9 cellular contexts compared by ENCODE assay signal in genomic region chr14:49581209-49581960, GRCh38. TPM values are rescaled to one million over a fixed set of nuclear protein-coding genes. Genes with fewer than 3 reads are reported as not detected.
DNase-seq lines count a peak whose midpoint lies in the region; ATAC-seq and TF ChIP-seq lines count a peak whose summit lies in the region.
"Had no signal": no experiment of that assay in that cellular context is flagged by ENCODE, and none has a peak within 500 bp of the region (broad histone marks: within the 10 kb centered on the region; RNA-seq: fewer than 3 reads in every experiment).

No MANE protein-coding gene starts in this region.

- CTCF ChIA-PET in activated CD8-positive, alpha-beta memory T cell treated with anti-CD3 and anti-CD28 coated beads, Interleukin-2, amount 10 ng/mL, durations not matched to agents 7 days and 5 days (lab: Charles Lee), result interaction anchor here (0.9 kb wide), 1 partner anchor 120 kb away, joined by 3 read pairs; no protein-coding TSS in a partner anchor

- no peak overlapping the region for H3K4me3 ChIP-seq in adrenal gland
- H3K4me3 ChIP-seq: heart left ventricle, sigmoid colon had no signal

- peak overlapping the region; percentile 27 for H3K27ac Mint-ChIP-seq in activated CD8-positive, alpha-beta memory T cell treated with anti-CD3 and anti-CD28 coated beads, Interleukin-2, amount 10 ng/mL, durations not matched to agents 7 days and 5 days
- peak overlapping the region; percentile 22 to 80 (median 66) for H3K27ac Mint-ChIP-seq in naive thymus-derived CD8-positive, alpha-beta T cell

- no peak for ATAC-seq in activated CD8-positive, alpha-beta memory T cell treated with anti-CD3 and anti-CD28 coated beads, Interleukin-2, amount 10 ng/mL, durations not matched to agents 7 days and 5 days
- no peak for ATAC-seq in naive thymus-derived CD8-positive, alpha-beta T cell
- no peak for ATAC-seq in HG02840 (IDR thresholded peaks at IDR 0.05; ENCODE audit: low FRiP score, unreplicated experiment)
- ATAC-seq: heart left ventricle had no signal

- no peaks in the 10 kb centered on the region for H3K9me3 Mint-ChIP-seq in activated CD8-positive, alpha-beta memory T cell treated with anti-CD3 and anti-CD28 coated beads, Interleukin-2, amount 10 ng/mL, durations not matched to agents 7 days and 5 days (ENCODE audit: low read depth)
- H3K9me3 Mint-ChIP-seq in naive thymus-derived CD8-positive, alpha-beta T cell, result peaks cover 0 to 2% (median 0%) of the 10 kb centered on the region in 9 donors

- intact Hi-C loops in adrenal gland (cut with DNase I), result no loop called here

- POLR2A ChIA-PET in naive thymus-derived CD8-positive, alpha-beta T cell (lab: Charles Lee), result interaction anchor here (0.6 to 0.9 kb wide), 4 partner anchors 8 to 111 kb away, joined by 3 to 12 read pairs (median 3); no protein-coding TSS in a partner anchor

- H3K36me3 Mint-ChIP-seq in activated CD8-positive, alpha-beta memory T cell treated with anti-CD3 and anti-CD28 coated beads, Interleukin-2, amount 10 ng/mL, durations not matched to agents 7 days and 5 days, result peaks cover 73% of the 10 kb centered on the region
- H3K36me3 Mint-ChIP-seq in naive thymus-derived CD8-positive, alpha-beta T cell, result peaks cover 5 to 70% (median 29%) of the 10 kb centered on the region in 3 donors

- peak; percentile 6; the same call in 1 of the 2 replicates for TF ChIP-seq POLR2A in Raji (IDR thresholded peaks at IDR 0.05; ENCODE audit: insufficient read depth, low read depth, low read length)
- TF ChIP-seq POLR2A in adrenal gland (IDR thresholded peaks at IDR 0.05), result no peak

- H3K4me3 Mint-ChIP-seq in activated CD8-positive, alpha-beta memory T cell treated with anti-CD3 and anti-CD28 coated beads, Interleukin-2, amount 10 ng/mL, durations not matched to agents 7 days and 5 days, result no peak overlapping the region
- H3K4me3 Mint-ChIP-seq in naive thymus-derived CD8-positive, alpha-beta T cell, result peak overlapping the region in 6 of 10 donors; percentile 2 to 92 (median 38)

- 72 to 97% (median 74%) methylated on average over 8 of the region's 8 CpGs for WGBS in adrenal gland, 4 donors

- H3K4me1 ChIP-seq in adrenal gland (replicated peaks in 1 of 2), result peaks cover 13 to 39% of the 10 kb centered on the region in 2 donors

- no peak for TF ChIP-seq CTCF in adrenal gland (IDR thresholded peaks at IDR 0.05)

- peaks cover 0 to 22% of the 10 kb centered on the region in 2 donors for H3K36me3 ChIP-seq in adrenal gland (replicated peaks in 1 of 2)

- H3K27ac ChIP-seq in adrenal gland, result no peak overlapping the region
- H3K27ac ChIP-seq: heart left ventricle, sigmoid colon had no signal

- DNase-seq in activated CD8-positive, alpha-beta memory T cell treated with anti-CD3 and anti-CD28 coated beads, Interleukin-2, amount 10 ng/mL, durations not matched to agents 7 days and 5 days, result no peak
- DNase-seq in activated CD8-positive, alpha-beta memory T cell treated with anti-CD3 and anti-CD28 coated beads, Interleukin-2, amount 50 U/mL, for 48 hours, result no peak
- no peak for DNase-seq in naive thymus-derived CD8-positive, alpha-beta T cell
- DNase-seq in adrenal gland, result no peak
- DNase-seq: heart left ventricle, NCI-H1694, sigmoid colon had no signal

- no peaks in the 10 kb centered on the region for H3K27me3 ChIP-seq in adrenal gland
- H3K27me3 ChIP-seq: heart left ventricle, sigmoid colon had no signal

- H3K27me3 Mint-ChIP-seq in activated CD8-positive, alpha-beta memory T cell treated with anti-CD3 and anti-CD28 coated beads, Interleukin-2, amount 10 ng/mL, durations not matched to agents 7 days and 5 days, result no peaks in the 10 kb centered on the region
- H3K27me3 Mint-ChIP-seq in naive thymus-derived CD8-positive, alpha-beta T cell, result peaks cover 0 to 6% (median 0%) of the 10 kb centered on the region in 5 donors

- H3K4me1 Mint-ChIP-seq in activated CD8-positive, alpha-beta memory T cell treated with anti-CD3 and anti-CD28 coated beads, Interleukin-2, amount 10 ng/mL, durations not matched to agents 7 days and 5 days, result peaks cover 45% of the 10 kb centered on the region
- peaks cover 32 to 83% (median 73%) of the 10 kb centered on the region in 4 donors for H3K4me1 Mint-ChIP-seq in naive thymus-derived CD8-positive, alpha-beta T cell

- no peaks in the 10 kb centered on the region for H3K9me3 ChIP-seq in adrenal gland (replicated peaks in 1 of 3)
- H3K9me3 ChIP-seq: heart left ventricle, sigmoid colon had no signal

RNA-seq across cellular contexts. Expression of gene RPS29, which starts 4.8 kb away (rescaled TPM):
- total RNA-seq in activated CD8-positive, alpha-beta memory T cell treated with anti-CD3 and anti-CD28 coated beads, Interleukin-2, amount 10 ng/mL, durations not matched to agents 7 days and 5 days, result 1,000 to 10,000 TPM; 1,378 to 1,419 TPM
- 1,000 to 10,000 TPM; 2,453 to 3,084 TPM for total RNA-seq in naive thymus-derived CD8-positive, alpha-beta T cell
- polyA plus RNA-seq in naive thymus-derived CD8-positive, alpha-beta T cell, result over 10,000 TPM; 11,853 to 13,490 (median 12,998) TPM
- total RNA-seq in adrenal gland, result 1,000 to 10,000 TPM; 1,022 to 6,627 (median 1,416) TPM
- 1,000 to 10,000 TPM in 2 of 3 donors, 100 to 1,000 TPM in 1; 922 to 1,466 (median 1,304) TPM for polyA plus RNA-seq in adrenal gland

RNA-seq across cellular contexts. Expression of gene LRR1, which starts 17.4 kb away (rescaled TPM):
- total RNA-seq in activated CD8-positive, alpha-beta memory T cell treated with anti-CD3 and anti-CD28 coated beads, Interleukin-2, amount 10 ng/mL, durations not matched to agents 7 days and 5 days, result 10 to 100 TPM; 64.4 to 71.3 TPM
- total RNA-seq in naive thymus-derived CD8-positive, alpha-beta T cell, result 10 to 100 TPM; 12.1 to 12.9 TPM
- 10 to 100 TPM in 1 of 3 donors, 1 to 10 TPM in 2; 8.5 to 10.4 (median 8.9) TPM for polyA plus RNA-seq in naive thymus-derived CD8-positive, alpha-beta T cell
- total RNA-seq in adrenal gland, result 10 to 100 TPM in 4 of 8 donors, 1 to 10 TPM in 4; 7.4 to 20.9 (median 10.1) TPM
- 10 to 100 TPM in 1 of 3 donors, 1 to 10 TPM in 2; 4.7 to 10.3 (median 5.7) TPM for polyA plus RNA-seq in adrenal gland

RNA-seq across cellular contexts. Expression of gene RPL36AL, which starts 39.0 kb away (rescaled TPM):
- total RNA-seq in activated CD8-positive, alpha-beta memory T cell treated with anti-CD3 and anti-CD28 coated beads, Interleukin-2, amount 10 ng/mL, durations not matched to agents 7 days and 5 days, result 100 to 1,000 TPM; 245 to 248 TPM
- total RNA-seq in naive thymus-derived CD8-positive, alpha-beta T cell, result 100 to 1,000 TPM; 259 to 268 TPM
- 100 to 1,000 TPM; 489 to 628 (median 623) TPM for polyA plus RNA-seq in naive thymus-derived CD8-positive, alpha-beta T cell
- total RNA-seq in adrenal gland, result 100 to 1,000 TPM; 191 to 362 (median 258) TPM
- polyA plus RNA-seq in adrenal gland, result 100 to 1,000 TPM; 248 to 705 (median 567) TPM

RNA-seq across cellular contexts. Expression of gene MGAT2, which starts 39.2 kb away (rescaled TPM):
- 10 to 100 TPM; 68.4 to 75.9 TPM for total RNA-seq in activated CD8-positive, alpha-beta memory T cell treated with anti-CD3 and anti-CD28 coated beads, Interleukin-2, amount 10 ng/mL, durations not matched to agents 7 days and 5 days
- total RNA-seq in naive thymus-derived CD8-positive, alpha-beta T cell, result 10 to 100 TPM; 24.9 to 26.9 TPM
- polyA plus RNA-seq in naive thymus-derived CD8-positive, alpha-beta T cell, result 10 to 100 TPM; 15.8 to 25.9 (median 19.8) TPM
- total RNA-seq in adrenal gland, result 10 to 100 TPM; 35.8 to 87.8 (median 48.7) TPM
- polyA plus RNA-seq in adrenal gland, result 10 to 100 TPM; 10.3 to 76.1 (median 15.2) TPM

RNA-seq across cellular contexts. Expression of gene DNAAF2, which starts 53.7 kb away (rescaled TPM):
- total RNA-seq in activated CD8-positive, alpha-beta memory T cell treated with anti-CD3 and anti-CD28 coated beads, Interleukin-2, amount 10 ng/mL, durations not matched to agents 7 days and 5 days, result 10 to 100 TPM in 1 of 2 experiments, 1 to 10 TPM in 1; 8.7 to 11.5 TPM
- total RNA-seq in naive thymus-derived CD8-positive, alpha-beta T cell, result 1 to 10 TPM; 6.9 TPM
- 10 to 100 TPM; 10.1 to 16.7 (median 12.3) TPM for polyA plus RNA-seq in naive thymus-derived CD8-positive, alpha-beta T cell
- total RNA-seq in adrenal gland, result 10 to 100 TPM in 3 of 8 donors, 1 to 10 TPM in 5; 6.9 to 11.7 (median 9.4) TPM
- polyA plus RNA-seq in adrenal gland, result 1 to 10 TPM; 4.2 to 5.4 (median 4.2) TPM
